In the genomic region with DNA sequence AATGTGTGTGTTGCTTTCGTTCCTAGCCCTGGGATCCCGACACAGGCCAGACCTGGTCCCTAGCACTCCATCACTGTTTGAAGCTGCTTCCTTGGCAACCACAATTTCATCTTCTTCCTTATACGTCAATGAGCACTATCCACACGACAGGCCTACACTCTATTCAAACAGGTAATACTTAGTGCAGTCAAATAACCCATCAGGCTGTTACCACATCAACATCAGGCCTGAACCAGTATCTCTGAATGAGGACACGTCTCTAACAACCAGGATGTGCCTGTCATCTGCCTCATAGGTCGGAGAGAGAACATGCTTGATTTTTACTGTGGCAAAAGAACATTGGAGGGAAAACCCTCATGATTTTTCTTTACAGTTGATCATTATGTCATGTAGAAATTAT, we compare ENCODE assay signal across 27 cellular contexts.
"Had no signal": no experiment of that assay in that cellular context is flagged by ENCODE, and none has a peak within 500 bp of the region (broad histone marks: within the 10 kb centered on the region; RNA-seq: fewer than 3 reads in every experiment).

No MANE protein-coding gene starts in this region.

- H3K4me1 Mint-ChIP-seq: naive thymus-derived CD8-positive, alpha-beta T cell; stimulated activated effector memory CD8-positive, alpha-beta T cell treated with anti-CD3 and anti-CD28 coated beads, Interleukin-12 subunit alpha, Interleukin-12 subunit beta, amount 100 ng/mL, for 72 hours had no signal

- H3K4me1 ChIP-seq: gastroesophageal sphincter, lower lobe of right lung, psoas muscle, sigmoid colon, testis, tibial artery, upper lobe of left lung had no signal

- DNase-seq: dorsolateral prefrontal cortex; effector CD4-positive, alpha-beta T cell; heart right ventricle; hippocampal formation; left colon; left ventricle myocardium superior; lower lobe of right lung; naive thymus-derived CD8-positive, alpha-beta T cell; nephron progenitor cell; occipital lobe; ovary; posterior cingulate gyrus; psoas muscle; right cardiac atrium; sigmoid colon; stimulated activated CD4-positive, alpha-beta T cell treated with anti-CD3 and anti-CD28 coated beads, Interleukin-2, amount 100 ng/mL, for 24 hours; stimulated activated CD4-positive, alpha-beta T cell treated with anti-CD3 and anti-CD28 coated beads, Interleukin-4, amount 100 ng/mL, for 24 hours; stimulated activated naive CD8-positive, alpha-beta T cell treated with anti-CD3 and anti-CD28 coated beads, Interleukin-15, Interleukin-2, amounts not matched to agents 100 U/mL and 50 U/mL, for 24 hours; substantia nigra; testis; tibial artery; upper lobe of left lung had no signal

- H3K4me3 ChIP-seq: dorsolateral prefrontal cortex, gastroesophageal sphincter, heart right ventricle, lower lobe of right lung, ovary, psoas muscle, sigmoid colon, testis, tibial artery, upper lobe of left lung had no signal

- H3K36me3 ChIP-seq: gastroesophageal sphincter, lower lobe of right lung, ovary, sigmoid colon, tibial artery had no signal

- H3K27me3 ChIP-seq: dorsolateral prefrontal cortex, gastroesophageal sphincter, heart right ventricle, ovary, sigmoid colon, testis, tibial artery, upper lobe of left lung had no signal

- H3K36me3 Mint-ChIP-seq: naive thymus-derived CD8-positive, alpha-beta T cell; stimulated activated effector memory CD8-positive, alpha-beta T cell treated with anti-CD3 and anti-CD28 coated beads, Interleukin-12 subunit alpha, Interleukin-12 subunit beta, amount 100 ng/mL, for 72 hours had no signal

- H3K27ac Mint-ChIP-seq: naive thymus-derived CD8-positive, alpha-beta T cell; nephron progenitor cell; stimulated activated effector memory CD8-positive, alpha-beta T cell treated with anti-CD3 and anti-CD28 coated beads, Interleukin-12 subunit alpha, Interleukin-12 subunit beta, amount 100 ng/mL, for 72 hours had no signal

- FAIRE-seq: colon, islet of Langerhans, urothelium cell line had no signal

- H3K9me3 ChIP-seq: gastroesophageal sphincter, heart right ventricle, lower lobe of right lung, ovary, psoas muscle, sigmoid colon, testis, tibial artery, upper lobe of left lung had no signal

- H3K4me3 Mint-ChIP-seq: naive thymus-derived CD8-positive, alpha-beta T cell; nephron progenitor cell; stimulated activated effector memory CD8-positive, alpha-beta T cell treated with anti-CD3 and anti-CD28 coated beads, Interleukin-12 subunit alpha, Interleukin-12 subunit beta, amount 100 ng/mL, for 72 hours had no signal

- ATAC-seq: gastroesophageal sphincter; heart right ventricle; left colon; left ventricle myocardium superior; lower lobe of right lung; naive thymus-derived CD8-positive, alpha-beta T cell; psoas muscle; right cardiac atrium; stimulated activated effector memory CD8-positive, alpha-beta T cell treated with anti-CD3 and anti-CD28 coated beads, Interleukin-12 subunit alpha, Interleukin-12 subunit beta, amount 100 ng/mL, for 72 hours; stimulated activated naive CD8-positive, alpha-beta T cell treated with anti-CD3 and anti-CD28 coated beads, Interleukin-15, Interleukin-2, amounts not matched to agents 100 U/mL and 50 U/mL, for 24 hours had no signal

- H3K9me3 Mint-ChIP-seq: naive thymus-derived CD8-positive, alpha-beta T cell; stimulated activated effector memory CD8-positive, alpha-beta T cell treated with anti-CD3 and anti-CD28 coated beads, Interleukin-12 subunit alpha, Interleukin-12 subunit beta, amount 100 ng/mL, for 72 hours had no signal

- H3K27ac ChIP-seq: dorsolateral prefrontal cortex, gastroesophageal sphincter, lower lobe of right lung, ovary, psoas muscle, sigmoid colon, testis, tibial artery, upper lobe of left lung had no signal
